38 cellular contexts compared by ENCODE assay signal in genomic region chr11:14218728-14219127, GRCh38.
"Had no signal": no experiment of that assay in that cellular context is flagged by ENCODE, and none has a peak within 500 bp of the region (broad histone marks: within the 10 kb centered on the region; RNA-seq: fewer than 3 reads in every experiment).

No MANE protein-coding gene starts in this region.

- ATAC-seq: activated CD8-positive, alpha-beta memory T cell treated with anti-CD3 and anti-CD28 coated beads, Interleukin-2, amount 10 ng/mL, durations not matched to agents 7 days and 5 days; activated naive CD8-positive, alpha-beta T cell treated with anti-CD3 and anti-CD28 coated beads, Interleukin-2, amount 50 U/mL, for 24 hours; PC-3; T-cell had no signal

- H3K27ac ChIP-seq: KMS-11, Peyer's patch, SJSA1, VCaP had no signal

- DNase-seq: activated B cell treated with CpG ODN at 0.5 μM for 24 hours; activated CD4-positive, alpha-beta memory T cell treated with anti-CD3 and anti-CD28 coated beads, Interleukin-2, amount 10 ng/mL, durations not matched to agents 7 days and 5 days; activated CD4-positive, alpha-beta T cell treated with anti-CD3 and anti-CD28 coated beads for 4 hours; activated CD4-positive, alpha-beta T cell treated with anti-CD3 and anti-CD28 coated beads, Interleukin-2, amount 50 U/mL, for 1 hour; activated CD4-positive, CD25-positive, alpha-beta regulatory T cell treated with anti-CD3 and anti-CD28 coated beads, Interleukin-2, amount 50 U/mL, for 72 hours; activated CD8-positive, alpha-beta memory T cell treated with anti-CD3 and anti-CD28 coated beads for 24 hours; activated CD8-positive, alpha-beta memory T cell treated with anti-CD3 and anti-CD28 coated beads, Interleukin-2, amount 10 ng/mL, durations not matched to agents 7 days and 5 days; activated CD8-positive, alpha-beta memory T cell treated with anti-CD3 and anti-CD28 coated beads, Interleukin-2, amount 50 U/mL, for 48 hours; activated effector memory CD4-positive, alpha-beta T cell treated with Interleukin-2 at 50 U/mL for 16 hours; activated naive CD4-positive, alpha-beta T cell treated with anti-CD3 and anti-CD28 coated beads, Interleukin-2, amount 10 ng/mL, durations not matched to agents 7 days and 5 days; activated naive CD8-positive, alpha-beta T cell treated with anti-CD3 and anti-CD28 coated beads, Interleukin-2, amount 50 U/mL, for 24 hours; activated T-cell treated with anti-CD3 and anti-CD28 coated beads, Interleukin-2, amount 50 U/mL, for 48 hours; anterior cingulate cortex; central memory CD4-positive, alpha-beta T cell; MM.1S; MV-4-11; NCI-H1092; NCI-H1417; NCI-H146; NCI-H187; NCI-H2029 treated with DMSO at 0.1 percent for 48 hours; NCI-H2107; NCI-H2171; NCI-H510A; NCI-H526; NCI-H748 treated with DMSO at 0.1 percent for 48 hours; NK-92 treated with Interleukin-12 subunit alpha and Interleukin-12 subunit beta, amount 100 ng/mL, for 24 hours; PC-3; Peyer's patch; RPMI8226; SHP77 treated with DMSO at 0.1 percent for 48 hours; SK-N-SH; T-cell; T-helper 2 cell; T-helper 9 cell had no signal
